Comparison of ENCODE assay signal across 37 cellular contexts in the genomic region with DNA sequence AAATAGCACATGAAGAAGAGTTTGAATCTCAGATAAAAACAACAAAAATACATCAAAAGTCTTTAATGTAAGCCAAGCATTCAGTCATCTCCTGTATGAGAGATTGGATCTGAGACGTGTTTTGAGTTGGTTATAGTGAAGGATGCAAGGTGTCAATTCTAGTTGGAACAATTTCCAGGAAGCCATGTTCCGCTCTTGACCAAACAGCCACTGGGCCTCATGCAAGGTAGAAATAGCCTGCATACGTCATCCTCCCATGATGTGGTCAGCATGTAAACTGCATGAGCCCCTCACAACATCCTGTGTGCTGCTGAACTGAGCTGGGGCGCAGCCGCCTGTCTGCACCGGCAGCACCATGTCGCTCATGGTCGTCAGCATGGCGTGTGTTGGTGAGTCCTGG. TPM values are rescaled to one million over a fixed set of nuclear protein-coding genes. Genes with fewer than 3 reads are reported as not detected.
"Had no signal": no experiment of that assay in that cellular context is flagged by ENCODE, and none has a peak within 500 bp of the region (broad histone marks: within the 10 kb centered on the region; RNA-seq: fewer than 3 reads in every experiment).

A gene (plus strand): TSS at position 301 of the 400 bp plus-strand sequence. CDS start 55 bp downstream, at position 356.

- H3K36me3 Mint-ChIP-seq: activated CD8-positive, alpha-beta memory T cell treated with anti-CD3 and anti-CD28 coated beads, Interleukin-2, amount 10 ng/mL, durations not matched to agents 7 days and 5 days; activated naive CD4-positive, alpha-beta T cell treated with anti-CD3 and anti-CD28 coated beads, Interleukin-2, amount 10 ng/mL, durations not matched to agents 7 days and 5 days; activated naive CD8-positive, alpha-beta T cell treated with anti-CD3 and anti-CD28 coated beads for 36 hours had no signal

- H3K27me3 Mint-ChIP-seq: activated CD8-positive, alpha-beta memory T cell treated with anti-CD3 and anti-CD28 coated beads, Interleukin-2, amount 10 ng/mL, durations not matched to agents 7 days and 5 days; activated naive CD8-positive, alpha-beta T cell treated with anti-CD3 and anti-CD28 coated beads for 36 hours had no signal

- H3K4me1 Mint-ChIP-seq: activated B cell treated with CpG ODN at 0.5 μM for 24 hours; activated CD4-positive, alpha-beta memory T cell treated with anti-CD3 and anti-CD28 coated beads, Interleukin-2, amount 10 ng/mL, durations not matched to agents 7 days and 5 days; activated CD4-positive, alpha-beta T cell treated with anti-CD3 and anti-CD28 coated beads, Interleukin-2, amount 10 ng/mL, durations not matched to agents 7 days and 5 days; activated CD8-positive, alpha-beta memory T cell treated with anti-CD3 and anti-CD28 coated beads, Interleukin-2, amount 10 ng/mL, durations not matched to agents 7 days and 5 days; activated naive CD4-positive, alpha-beta T cell treated with anti-CD3 and anti-CD28 coated beads, Interleukin-2, amount 10 ng/mL, durations not matched to agents 7 days and 5 days; activated naive CD8-positive, alpha-beta T cell treated with anti-CD3 and anti-CD28 coated beads for 36 hours had no signal

- H3K27me3 ChIP-seq: adrenal gland, body of pancreas, brain microvascular endothelial cell, breast epithelium had no signal

- H3K4me1 ChIP-seq: adrenal gland, body of pancreas, breast epithelium had no signal

- H3K27ac Mint-ChIP-seq: activated B cell treated with CpG ODN at 0.5 μM for 24 hours; activated CD4-positive, alpha-beta memory T cell treated with anti-CD3 and anti-CD28 coated beads, Interleukin-2, amount 10 ng/mL, durations not matched to agents 7 days and 5 days; activated CD4-positive, alpha-beta T cell treated with anti-CD3 and anti-CD28 coated beads, Interleukin-2, amount 10 ng/mL, durations not matched to agents 7 days and 5 days; activated CD8-positive, alpha-beta memory T cell treated with anti-CD3 and anti-CD28 coated beads, Interleukin-2, amount 10 ng/mL, durations not matched to agents 7 days and 5 days; activated CD8-positive, alpha-beta T cell treated with anti-CD3 and anti-CD28 coated beads, Interleukin-2, amount 10 ng/mL, durations not matched to agents 7 days and 5 days; activated naive CD4-positive, alpha-beta T cell treated with anti-CD3 and anti-CD28 coated beads, Interleukin-2, amount 10 ng/mL, durations not matched to agents 7 days and 5 days; activated naive CD4-positive, alpha-beta T cell treated with anti-CD3 and anti-CD28 coated beads, Interleukin-2, amount 50 U/mL, for 72 hours; activated naive CD8-positive, alpha-beta T cell treated with anti-CD3 and anti-CD28 coated beads for 36 hours; activated T-cell treated with anti-CD3 and anti-CD28 coated beads, Interleukin-2, amount 50 U/mL, for 24 hours; activated T-helper 2 cell treated with anti-CD3 and anti-CD28 coated beads, Interferon-gamma antibody, Interleukin-2, Interleukin-4, amounts not matched to agents 10 μg/mL and 5 μg/mL and 100 μg/mL, durations not matched to agents 14 hours and 24 hours and 36 hours; T-helper 1 cell treated with Interleukin-12 subunit alpha and Interleukin-12 subunit beta and Interleukin-4 antibody, amounts not matched to agents 30 μg/mL and 1 μg/mL, for 36 hours; T-helper 2 cell treated with Interferon-gamma antibody and Interleukin-4, amounts not matched to agents 5 μg/mL and 100 μg/mL, for 36 hours had no signal

- H3K27ac ChIP-seq: adrenal gland, body of pancreas, brain microvascular endothelial cell, breast epithelium, VCaP had no signal

- ATAC-seq: activated CD8-positive, alpha-beta memory T cell treated with anti-CD3 and anti-CD28 coated beads, Interleukin-2, amount 10 ng/mL, durations not matched to agents 7 days and 5 days; activated CD8-positive, alpha-beta T cell treated with anti-CD3 and anti-CD28 coated beads, Interleukin-2, amount 10 ng/mL, durations not matched to agents 7 days and 5 days; activated naive CD4-positive, alpha-beta T cell treated with anti-CD3 and anti-CD28 coated beads, Interleukin-2, amount 50 U/mL, for 72 hours; body of pancreas had no signal

- H3K4me3 Mint-ChIP-seq: activated B cell treated with CpG ODN at 0.5 μM for 24 hours; activated CD4-positive, alpha-beta memory T cell treated with anti-CD3 and anti-CD28 coated beads, Interleukin-2, amount 10 ng/mL, durations not matched to agents 7 days and 5 days; activated CD4-positive, alpha-beta T cell treated with anti-CD3 and anti-CD28 coated beads, Interleukin-2, amount 10 ng/mL, durations not matched to agents 7 days and 5 days; activated CD8-positive, alpha-beta memory T cell treated with anti-CD3 and anti-CD28 coated beads, Interleukin-2, amount 10 ng/mL, durations not matched to agents 7 days and 5 days; activated CD8-positive, alpha-beta T cell treated with anti-CD3 and anti-CD28 coated beads, Interleukin-2, amount 10 ng/mL, durations not matched to agents 7 days and 5 days; activated naive CD4-positive, alpha-beta T cell treated with anti-CD3 and anti-CD28 coated beads, Interleukin-2, amount 10 ng/mL, durations not matched to agents 7 days and 5 days; activated naive CD8-positive, alpha-beta T cell treated with anti-CD3 and anti-CD28 coated beads for 36 hours; activated T-cell treated with anti-CD3 and anti-CD28 coated beads, Interleukin-2, amount 50 U/mL, for 24 hours; T-helper 1 cell treated with Interleukin-12 subunit alpha and Interleukin-12 subunit beta and Interleukin-4 antibody, amounts not matched to agents 30 μg/mL and 1 μg/mL, for 36 hours; T-helper 2 cell treated with Interferon-gamma antibody and Interleukin-4, amounts not matched to agents 5 μg/mL and 100 μg/mL, for 36 hours had no signal

- FAIRE-seq: astrocyte, TTC549 had no signal

- H3K36me3 ChIP-seq: adrenal gland, brain microvascular endothelial cell, breast epithelium had no signal

- H3K4me3 ChIP-seq: adrenal gland, body of pancreas, breast epithelium had no signal

- DNase-seq: activated B cell treated with CpG ODN at 0.5 μM for 24 hours; activated CD4-positive, alpha-beta memory T cell treated with anti-CD3 and anti-CD28 coated beads, Interleukin-2, amount 10 ng/mL, durations not matched to agents 7 days and 5 days; activated CD4-positive, alpha-beta T cell treated with anti-CD3 and anti-CD28 coated beads for 48 hours; activated CD4-positive, alpha-beta T cell treated with anti-CD3 and anti-CD28 coated beads, Interleukin-2, amount 10 ng/mL, durations not matched to agents 7 days and 5 days; activated CD4-positive, alpha-beta T cell treated with anti-CD3 and anti-CD28 coated beads, Interleukin-2, amount 50 U/mL, for 48 hours; activated CD4-positive, CD25-positive, alpha-beta regulatory T cell treated with anti-CD3 and anti-CD28 coated beads, Interleukin-2, amount 50 U/mL, for 72 hours; activated CD8-positive, alpha-beta memory T cell treated with anti-CD3 and anti-CD28 coated beads for 24 hours; activated CD8-positive, alpha-beta memory T cell treated with anti-CD3 and anti-CD28 coated beads, Interleukin-2, amount 10 ng/mL, durations not matched to agents 7 days and 5 days; activated CD8-positive, alpha-beta memory T cell treated with anti-CD3 and anti-CD28 coated beads, Interleukin-2, amount 50 U/mL, for 48 hours; activated CD8-positive, alpha-beta T cell treated with anti-CD3 and anti-CD28 coated beads, Interleukin-2, amount 10 ng/mL, durations not matched to agents 7 days and 5 days; activated effector memory CD4-positive, alpha-beta T cell treated with Interleukin-2 at 50 U/mL for 16 hours; activated gamma-delta T cell; activated naive CD4-positive, alpha-beta T cell; activated naive CD4-positive, alpha-beta T cell treated with anti-CD3 and anti-CD28 coated beads, Interleukin-2, amount 10 ng/mL, durations not matched to agents 7 days and 5 days; activated naive CD8-positive, alpha-beta T cell treated with anti-CD3 and anti-CD28 coated beads for 36 hours; activated T-cell treated with anti-CD3 and anti-CD28 coated beads, Interleukin-2, amount 50 U/mL, for 24 hours; activated T-cell treated with anti-CD3 and anti-CD28 coated beads, Interleukin-2, amount 50 U/mL, for 48 hours; amniotic stem cell; aorta; body of pancreas; brain microvascular endothelial cell; central memory CD4-positive, alpha-beta T cell; SW 1271; T-helper 1 cell; T-helper 2 cell; T-helper 9 cell had no signal

RNA-seq across cellular contexts. Expression of the gene that starts here (rescaled TPM):
- total RNA-seq: activated B cell treated with CpG ODN at 0.5 μM for 24 hours; activated CD4-positive, alpha-beta memory T cell treated with anti-CD3 and anti-CD28 coated beads, Interleukin-2, amount 10 ng/mL, durations not matched to agents 7 days and 5 days; activated CD4-positive, alpha-beta T cell treated with anti-CD3 and anti-CD28 coated beads, Interleukin-2, amount 10 ng/mL, durations not matched to agents 7 days and 5 days; activated CD8-positive, alpha-beta memory T cell treated with anti-CD3 and anti-CD28 coated beads, Interleukin-2, amount 10 ng/mL, durations not matched to agents 7 days and 5 days; activated naive CD4-positive, alpha-beta T cell treated with anti-CD3 and anti-CD28 coated beads, Interleukin-2, amount 50 U/mL, for 72 hours; activated naive CD8-positive, alpha-beta T cell treated with anti-CD3 and anti-CD28 coated beads for 36 hours; activated T-helper 2 cell treated with anti-CD3 and anti-CD28 coated beads, Interferon-gamma antibody, Interleukin-2, Interleukin-4, amounts not matched to agents 10 μg/mL and 5 μg/mL and 100 μg/mL, durations not matched to agents 14 hours and 24 hours and 36 hours; adrenal gland; aorta; astrocyte; body of pancreas; breast epithelium; cardiac septum; cerebellum had no signal
